1 cellular context compared by ENCODE assay signal in the genomic region with DNA sequence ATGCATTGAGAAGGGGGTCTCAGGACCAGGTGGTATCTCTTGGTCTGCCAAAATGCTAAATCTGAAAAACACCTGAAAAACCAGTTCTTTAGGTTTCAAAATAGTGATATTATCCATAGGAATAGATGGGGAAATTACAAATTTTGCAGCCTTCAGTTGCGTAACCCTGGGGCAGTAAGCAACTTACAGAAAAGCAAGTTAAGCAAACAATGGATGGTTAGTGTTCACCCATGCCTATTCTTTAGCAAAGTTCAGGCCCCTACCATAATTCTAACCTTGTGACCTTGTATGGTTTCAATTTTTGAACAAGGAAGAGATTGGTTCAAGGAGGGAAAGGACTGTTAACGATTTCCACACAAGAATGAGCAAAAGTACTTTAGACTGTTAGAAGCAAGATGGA.
TF ChIP-seq lines count a peak whose summit lies in the region.

No MANE protein-coding gene starts in this region.

TF ChIP-seq in HepG2, 621 proteins besides CTCF, POLR2A, EP300 and RAD21 (continued from another document):
- TF ChIP-seq, protein P1, sequence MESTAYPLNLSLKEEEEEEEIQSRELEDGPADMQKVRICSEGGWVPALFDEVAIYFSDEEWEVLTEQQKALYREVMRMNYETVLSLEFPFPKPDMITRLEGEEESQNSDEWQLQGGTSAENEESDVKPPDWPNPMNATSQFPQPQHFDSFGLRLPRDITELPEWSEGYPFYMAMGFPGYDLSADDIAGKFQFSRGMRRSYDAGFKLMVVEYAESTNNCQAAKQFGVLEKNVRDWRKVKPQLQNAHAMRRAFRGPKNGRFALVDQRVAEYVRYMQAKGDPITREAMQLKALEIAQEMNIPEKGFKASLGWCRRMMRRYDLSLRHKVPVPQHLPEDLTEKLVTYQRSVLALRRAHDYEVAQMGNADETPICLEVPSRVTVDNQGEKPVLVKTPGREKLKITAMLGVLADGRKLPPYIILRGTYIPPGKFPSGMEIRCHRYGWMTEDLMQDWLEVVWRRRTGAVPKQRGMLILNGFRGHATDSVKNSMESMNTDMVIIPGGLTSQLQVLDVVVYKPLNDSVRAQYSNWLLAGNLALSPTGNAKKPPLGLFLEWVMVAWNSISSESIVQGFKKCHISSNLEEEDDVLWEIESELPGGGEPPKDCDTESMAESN (CRISPR knock-in tag; conservative IDR thresholded peaks at IDR 0.05) = no peak
- TF ChIP-seq GFI1 (CRISPR knock-in tag; IDR thresholded peaks at IDR 0.05; ENCODE audit: borderline replicate concordance) (no peak), ZNF468 (CRISPR knock-in tag; IDR thresholded peaks at IDR 0.05) (no peak), ZSCAN22 (CRISPR knock-in tag; IDR thresholded peaks at IDR 0.05) (no peak), ZNF143 (CRISPR knock-in tag; IDR thresholded peaks at IDR 0.05) (no peak), ZNF530 (CRISPR knock-in tag; IDR thresholded peaks at IDR 0.05; ENCODE audit: low read depth) (no peak), NR2F6 (IDR thresholded peaks at IDR 0.05) (peak; percentile 51), NR2F6 (CRISPR knock-in tag; IDR thresholded peaks at IDR 0.05) (peak; percentile 67), HMGA1 (CRISPR knock-in tag; conservative IDR thresholded peaks at IDR 0.05) (no peak), TEAD3 (CRISPR knock-in tag; optimal IDR thresholded peaks at IDR 0.05; ENCODE audit: borderline replicate concordance) (no peak), EEA1 (CRISPR knock-in tag; IDR thresholded peaks at IDR 0.05; ENCODE audit: borderline replicate concordance) (no peak), HNF4A (CRISPR knock-in tag; IDR thresholded peaks at IDR 0.05) (peak; percentile 33; the same call in 1 of the 2 replicates), RELA (CRISPR knock-in tag; IDR thresholded peaks at IDR 0.05) (no peak), ZNF644 (CRISPR knock-in tag; IDR thresholded peaks at IDR 0.05; ENCODE audit: low read depth) (peak; percentile 54; the same call in 1 of the 2 replicates), SCMH1 (CRISPR knock-in tag; IDR thresholded peaks at IDR 0.05; ENCODE audit: borderline replicate concordance) (no peak), HMG20A (CRISPR knock-in tag; IDR thresholded peaks at IDR 0.05; ENCODE audit: borderline replicate concordance) (0 out of 2 replicates have a peak, but pooled peaks have one; percentile 28), PCBP2 (optimal IDR thresholded peaks at IDR 0.05; ENCODE audit: low read depth, low read length, poor library complexity, severe bottlenecking) (no peak), CCAR2 (optimal IDR thresholded peaks at IDR 0.05; ENCODE audit: low read depth, low read length) (no peak), CAMTA2 (CRISPR knock-in tag; IDR thresholded peaks at IDR 0.05; ENCODE audit: borderline replicate concordance) (no peak), HNRNPH1 (optimal IDR thresholded peaks at IDR 0.05; ENCODE audit: low read depth, low read length) (no peak), YEATS2 (CRISPR knock-in tag; IDR thresholded peaks at IDR 0.05; ENCODE audit: borderline replicate concordance) (no peak), MTF2 (CRISPR knock-in tag; IDR thresholded peaks at IDR 0.05; ENCODE audit: borderline replicate concordance) (no peak), FOXA3 (CRISPR knock-in tag; IDR thresholded peaks at IDR 0.05) (peak; percentile 26; the same call in 1 of the 2 replicates), TCF7 (IDR thresholded peaks at IDR 0.05; ENCODE audit: low read depth) (no peak), ZNF670 (CRISPR knock-in tag; IDR thresholded peaks at IDR 0.05; ENCODE audit: borderline replicate concordance) (no peak), ZNF652 (CRISPR knock-in tag; IDR thresholded peaks at IDR 0.05; ENCODE audit: borderline replicate concordance, low read depth) (no peak), MYC (CRISPR knock-in tag; IDR thresholded peaks at IDR 0.05; ENCODE audit: borderline replicate concordance) (no peak), IKZF4 (CRISPR knock-in tag; IDR thresholded peaks at IDR 0.05; ENCODE audit: borderline replicate concordance, low read depth, not compliant biosample characterization) (no peak), NAIF1 (CRISPR knock-in tag; IDR thresholded peaks at IDR 0.05; ENCODE audit: borderline replicate concordance) (no peak), NR2F2 (IDR thresholded peaks at IDR 0.05; ENCODE audit: borderline replicate concordance, low read depth) (peak; percentile 52; the same call in 1 of the 2 replicates)
- TF ChIP-seq, protein P2, sequence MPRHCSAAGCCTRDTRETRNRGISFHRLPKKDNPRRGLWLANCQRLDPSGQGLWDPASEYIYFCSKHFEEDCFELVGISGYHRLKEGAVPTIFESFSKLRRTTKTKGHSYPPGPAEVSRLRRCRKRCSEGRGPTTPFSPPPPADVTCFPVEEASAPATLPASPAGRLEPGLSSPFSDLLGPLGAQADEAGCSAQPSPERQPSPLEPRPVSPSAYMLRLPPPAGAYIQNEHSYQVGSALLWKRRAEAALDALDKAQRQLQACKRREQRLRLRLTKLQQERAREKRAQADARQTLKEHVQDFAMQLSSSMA (CRISPR knock-in tag; IDR thresholded peaks at IDR 0.05) = no peak
- TF ChIP-seq, protein P3, sequence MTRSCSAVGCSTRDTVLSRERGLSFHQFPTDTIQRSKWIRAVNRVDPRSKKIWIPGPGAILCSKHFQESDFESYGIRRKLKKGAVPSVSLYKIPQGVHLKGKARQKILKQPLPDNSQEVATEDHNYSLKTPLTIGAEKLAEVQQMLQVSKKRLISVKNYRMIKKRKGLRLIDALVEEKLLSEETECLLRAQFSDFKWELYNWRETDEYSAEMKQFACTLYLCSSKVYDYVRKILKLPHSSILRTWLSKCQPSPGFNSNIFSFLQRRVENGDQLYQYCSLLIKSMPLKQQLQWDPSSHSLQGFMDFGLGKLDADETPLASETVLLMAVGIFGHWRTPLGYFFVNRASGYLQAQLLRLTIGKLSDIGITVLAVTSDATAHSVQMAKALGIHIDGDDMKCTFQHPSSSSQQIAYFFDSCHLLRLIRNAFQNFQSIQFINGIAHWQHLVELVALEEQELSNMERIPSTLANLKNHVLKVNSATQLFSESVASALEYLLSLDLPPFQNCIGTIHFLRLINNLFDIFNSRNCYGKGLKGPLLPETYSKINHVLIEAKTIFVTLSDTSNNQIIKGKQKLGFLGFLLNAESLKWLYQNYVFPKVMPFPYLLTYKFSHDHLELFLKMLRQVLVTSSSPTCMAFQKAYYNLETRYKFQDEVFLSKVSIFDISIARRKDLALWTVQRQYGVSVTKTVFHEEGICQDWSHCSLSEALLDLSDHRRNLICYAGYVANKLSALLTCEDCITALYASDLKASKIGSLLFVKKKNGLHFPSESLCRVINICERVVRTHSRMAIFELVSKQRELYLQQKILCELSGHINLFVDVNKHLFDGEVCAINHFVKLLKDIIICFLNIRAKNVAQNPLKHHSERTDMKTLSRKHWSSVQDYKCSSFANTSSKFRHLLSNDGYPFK (CRISPR knock-in tag; IDR thresholded peaks at IDR 0.05; ENCODE audit: borderline replicate concordance) = no peak
- TF ChIP-seq, protein P4, sequence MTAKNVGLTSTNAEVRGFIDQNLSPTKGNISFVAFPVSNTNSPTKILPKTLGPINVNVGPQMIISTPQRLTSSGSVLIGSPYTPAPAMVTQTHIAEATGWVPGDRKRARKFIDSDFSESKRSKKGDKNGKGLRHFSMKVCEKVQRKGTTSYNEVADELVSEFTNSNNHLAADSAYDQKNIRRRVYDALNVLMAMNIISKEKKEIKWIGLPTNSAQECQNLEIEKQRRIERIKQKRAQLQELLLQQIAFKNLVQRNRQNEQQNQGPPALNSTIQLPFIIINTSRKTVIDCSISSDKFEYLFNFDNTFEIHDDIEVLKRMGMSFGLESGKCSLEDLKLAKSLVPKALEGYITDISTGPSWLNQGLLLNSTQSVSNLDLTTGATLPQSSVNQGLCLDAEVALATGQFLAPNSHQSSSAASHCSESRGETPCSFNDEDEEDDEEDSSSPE (CRISPR knock-in tag; IDR thresholded peaks at IDR 0.05) = no peak
- TF ChIP-seq, protein P5, sequence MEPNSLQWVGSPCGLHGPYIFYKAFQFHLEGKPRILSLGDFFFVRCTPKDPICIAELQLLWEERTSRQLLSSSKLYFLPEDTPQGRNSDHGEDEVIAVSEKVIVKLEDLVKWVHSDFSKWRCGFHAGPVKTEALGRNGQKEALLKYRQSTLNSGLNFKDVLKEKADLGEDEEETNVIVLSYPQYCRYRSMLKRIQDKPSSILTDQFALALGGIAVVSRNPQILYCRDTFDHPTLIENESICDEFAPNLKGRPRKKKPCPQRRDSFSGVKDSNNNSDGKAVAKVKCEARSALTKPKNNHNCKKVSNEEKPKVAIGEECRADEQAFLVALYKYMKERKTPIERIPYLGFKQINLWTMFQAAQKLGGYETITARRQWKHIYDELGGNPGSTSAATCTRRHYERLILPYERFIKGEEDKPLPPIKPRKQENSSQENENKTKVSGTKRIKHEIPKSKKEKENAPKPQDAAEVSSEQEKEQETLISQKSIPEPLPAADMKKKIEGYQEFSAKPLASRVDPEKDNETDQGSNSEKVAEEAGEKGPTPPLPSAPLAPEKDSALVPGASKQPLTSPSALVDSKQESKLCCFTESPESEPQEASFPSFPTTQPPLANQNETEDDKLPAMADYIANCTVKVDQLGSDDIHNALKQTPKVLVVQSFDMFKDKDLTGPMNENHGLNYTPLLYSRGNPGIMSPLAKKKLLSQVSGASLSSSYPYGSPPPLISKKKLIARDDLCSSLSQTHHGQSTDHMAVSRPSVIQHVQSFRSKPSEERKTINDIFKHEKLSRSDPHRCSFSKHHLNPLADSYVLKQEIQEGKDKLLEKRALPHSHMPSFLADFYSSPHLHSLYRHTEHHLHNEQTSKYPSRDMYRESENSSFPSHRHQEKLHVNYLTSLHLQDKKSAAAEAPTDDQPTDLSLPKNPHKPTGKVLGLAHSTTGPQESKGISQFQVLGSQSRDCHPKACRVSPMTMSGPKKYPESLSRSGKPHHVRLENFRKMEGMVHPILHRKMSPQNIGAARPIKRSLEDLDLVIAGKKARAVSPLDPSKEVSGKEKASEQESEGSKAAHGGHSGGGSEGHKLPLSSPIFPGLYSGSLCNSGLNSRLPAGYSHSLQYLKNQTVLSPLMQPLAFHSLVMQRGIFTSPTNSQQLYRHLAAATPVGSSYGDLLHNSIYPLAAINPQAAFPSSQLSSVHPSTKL (CRISPR knock-in tag; IDR thresholded peaks at IDR 0.05) = peak; percentile 65
